ENCODE assay signal across 14 cellular contexts in the genomic region with DNA sequence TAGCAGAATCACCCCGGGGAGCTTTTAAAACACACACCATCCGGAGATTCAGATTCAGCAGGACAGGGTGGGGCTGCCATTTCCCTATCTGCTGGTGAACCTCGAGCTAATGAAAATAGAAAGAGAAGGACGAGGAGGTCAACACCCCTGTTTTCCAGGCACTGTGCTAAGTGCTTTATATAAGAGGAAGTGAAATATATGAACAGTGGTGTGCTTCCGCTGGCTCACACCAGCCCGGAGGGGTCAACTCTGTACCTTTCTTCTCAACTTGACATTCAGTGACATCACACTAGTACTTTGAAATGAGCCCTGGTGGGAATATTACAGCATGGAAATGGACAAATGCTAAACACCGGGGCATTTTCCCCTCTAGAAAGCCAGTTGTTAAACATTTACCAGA.
A peak's percentile ranks its signal among the peaks of the same experiment; 100 is the strongest.
DNase-seq lines count a peak whose midpoint lies in the region; ATAC-seq and TF ChIP-seq lines count a peak whose summit lies in the region.
"Had no signal": no experiment of that assay in that cellular context is flagged by ENCODE, and none has a peak within 500 bp of the region (broad histone marks: within the 10 kb centered on the region; RNA-seq: fewer than 3 reads in every experiment).

No MANE protein-coding gene starts in this region.

- H3K79me2 ChIP-seq in Karpas-422 (ENCODE audit: low read length), result no peaks in the 10 kb centered on the region

- no peaks in the 10 kb centered on the region for H4K20me1 ChIP-seq in Karpas-422 (ENCODE audit: insufficient read depth, low read depth, low read length)

- ATAC-seq in GM19043 (IDR thresholded peaks at IDR 0.05; ENCODE audit: low read depth, unreplicated experiment), result peak; percentile 79
- peak; percentile 75 for ATAC-seq in HG02840 (IDR thresholded peaks at IDR 0.05; ENCODE audit: low FRiP score, unreplicated experiment)
- ATAC-seq in psoas muscle, result no peak

- peaks cover 20% of the 10 kb centered on the region for H3K4me1 ChIP-seq in Karpas-422 (ENCODE audit: low read length)
- peaks cover 3% of the 10 kb centered on the region for H3K4me1 ChIP-seq in psoas muscle
- H3K4me1 ChIP-seq: esophagus squamous epithelium had no signal

- H3K9ac ChIP-seq in Karpas-422 (ENCODE audit: low read length), result no peak overlapping the region

- H3K27ac ChIP-seq in Karpas-422 (ENCODE audit: low read length), result no peak overlapping the region
- peak overlapping the region; percentile 30 for H3K27ac ChIP-seq in psoas muscle
- H3K27ac ChIP-seq: esophagus squamous epithelium, ovary had no signal

- no peaks in the 10 kb centered on the region for H3K9me2 ChIP-seq in Karpas-422 (replicated peaks; ENCODE audit: insufficient read depth, low read length)

- no peak overlapping the region for H3K4me3 ChIP-seq in Karpas-422 (ENCODE audit: low read length)
- no peak overlapping the region for H3K4me3 ChIP-seq in psoas muscle
- H3K4me3 ChIP-seq: esophagus squamous epithelium, ovary had no signal

- DNase-seq in Karpas-422 (peak; percentile 54), psoas muscle (no peak), NCI-H146 (lab: John Stamatoyannopoulos, UW) (no peak), activated gamma-delta T cell (lab: John Stamatoyannopoulos, UW) (no peak)
- DNase-seq in activated CD8-positive, alpha-beta memory T cell treated with anti-CD3 and anti-CD28 coated beads for 24 hours, result no peak
- DNase-seq: activated naive CD4-positive, alpha-beta T cell treated with anti-CD3 and anti-CD28 coated beads, Interleukin-2, amount 50 U/mL, for 16 hours; esophagus squamous epithelium; NCI-H1694; ovary; stimulated activated CD4-positive, alpha-beta T cell treated with anti-CD3 and anti-CD28 coated beads, Interleukin-1b, Interleukin-23, amount 100 ng/mL, for 48 hours; stimulated activated naive CD4-positive, alpha-beta T cell treated with Interleukin-2 at 50 U/mL for 16 hours; T-helper 1 cell had no signal

- H2AFZ ChIP-seq in Karpas-422 (ENCODE audit: low read length), result peak overlapping the region; percentile 60

- 76 to 79% (median 76%) methylated on average over 7 of the region's 7 CpGs for WGBS in psoas muscle, 3 donors

- H3K4me2 ChIP-seq in Karpas-422 (ENCODE audit: low read depth, low read length, poor library complexity, severe bottlenecking), result no peak overlapping the region

- no peaks in the 10 kb centered on the region for H3K36me3 ChIP-seq in Karpas-422 (ENCODE audit: insufficient read depth, low read length)
- H3K36me3 ChIP-seq in psoas muscle (ENCODE audit: insufficient read depth in 1 of 2, low read depth in 1 of 2), result no peaks in the 10 kb centered on the region
- H3K36me3 ChIP-seq: esophagus squamous epithelium, ovary had no signal

- intact Hi-C loops in psoas muscle (cut with DNase I), result no loop called here

- no peaks in the 10 kb centered on the region for H3K9me3 ChIP-seq in Karpas-422 (ENCODE audit: low read length)
- no peaks in the 10 kb centered on the region for H3K9me3 ChIP-seq in psoas muscle
- H3K9me3 ChIP-seq: esophagus squamous epithelium, ovary had no signal

- no peak for TF ChIP-seq CTCF in psoas muscle (IDR thresholded peaks at IDR 0.05)

- H3K27me3 ChIP-seq in Karpas-422 (ENCODE audit: low read length) (no peaks in the 10 kb centered on the region), psoas muscle (ENCODE audit: insufficient read depth in 3 of 3, low read length in 2 of 3) (no peaks in the 10 kb centered on the region)
- H3K27me3 ChIP-seq: esophagus squamous epithelium, ovary had no signal

Comparison
In these comparisons a context has a peak if more than half of its experiments do, and no peak if none do; other contexts are left out.
1. ATAC-seq: peak in GM19043 (single experiment) and HG02840 (single experiment); none in psoas muscle (0 of 4).